In genomic region chr11:90171359-90171758, GRCh38 we compare ENCODE assay signal across 27 cellular contexts. TPM values are rescaled to one million over a fixed set of nuclear protein-coding genes. Genes with fewer than 3 reads are reported as not detected.
"Had no signal": no experiment of that assay in that cellular context is flagged by ENCODE, and none has a peak within 500 bp of the region (broad histone marks: within the 10 kb centered on the region; RNA-seq: fewer than 3 reads in every experiment).

No MANE protein-coding gene starts in this region.

- DNase-seq: colonic mucosa; effector CD8-positive, alpha-beta T cell; endodermal cell; foreskin fibroblast; heart left ventricle; kidney; natural killer cell; occipital lobe; ovary; posterior cingulate gyrus; psoas muscle; right cardiac atrium; small intestine; stimulated activated CD4-positive, alpha-beta T cell treated with anti-CD3 and anti-CD28 coated beads, Interleukin-15, amount 100 ng/mL, for 24 hours; stimulated activated CD4-positive, alpha-beta T cell treated with anti-CD3 and anti-CD28 coated beads, Interleukin-2, amount 100 ng/mL, for 48 hours; stimulated activated CD8-positive, alpha-beta memory T cell treated with anti-CD3 and anti-CD28 coated beads, Interleukin-4, amount 100 ng/mL, for 48 hours; stimulated activated naive CD4-positive, alpha-beta T cell; stimulated activated naive CD8-positive, alpha-beta T cell treated with anti-CD3 and anti-CD28 coated beads, Interleukin-15, amount 100 ng/mL, for 72 hours; trophoblast cell had no signal

- H3K79me2 ChIP-seq: hepatocyte had no signal

- H3K4me3 ChIP-seq: colonic mucosa, gastroesophageal sphincter, heart left ventricle, hepatocyte, lung, ovary, psoas muscle, suprapubic skin had no signal

- H2AFZ ChIP-seq: hepatocyte had no signal

- H3K36me3 ChIP-seq: colonic mucosa, gastroesophageal sphincter, ovary, suprapubic skin had no signal

- H3K27me3 ChIP-seq: colonic mucosa, gastroesophageal sphincter, heart left ventricle, hepatocyte, ovary, suprapubic skin had no signal

- ATAC-seq: esophagus mucosa; gastroesophageal sphincter; heart left ventricle; left lobe of liver; natural killer cell; psoas muscle; right cardiac atrium; stimulated activated naive CD8-positive, alpha-beta T cell treated with anti-CD3 and anti-CD28 coated beads, Interleukin-15, amount 100 ng/mL, for 72 hours had no signal

- H3K4me2 ChIP-seq: hepatocyte had no signal

- H3K9me3 ChIP-seq: colonic mucosa, gastroesophageal sphincter, heart left ventricle, ovary, psoas muscle, suprapubic skin had no signal

- H3K4me1 ChIP-seq: colonic mucosa, gastroesophageal sphincter, heart left ventricle, psoas muscle, suprapubic skin had no signal

- H3K27ac ChIP-seq: colonic mucosa, epithelial cell of prostate, gastroesophageal sphincter, heart left ventricle, hepatocyte, ovary, psoas muscle, suprapubic skin had no signal

RNA-seq across cellular contexts. Expression of gene NAALAD2, which starts 36.9 kb away (rescaled TPM):
- total RNA-seq: myocyte, natural killer cell had no signal
